Comparison of ENCODE assay signal across 8 cellular contexts in genomic region chr16:87855852-87856715, GRCh38. TPM values are rescaled to one million over a fixed set of nuclear protein-coding genes. Genes with fewer than 3 reads are reported as not detected.
DNase-seq lines count a peak whose midpoint lies in the region; ATAC-seq and TF ChIP-seq lines count a peak whose summit lies in the region.

No MANE protein-coding gene starts in this region.

- in situ Hi-C loops in transverse colon (cut with MboI; ENCODE audit: low pct_ligation_motif_present in 1 of 4, low pct_unique_long_range_greater_than_20kb in 1 of 4, low sequenced_read_pairs in 3 of 4), result no loop called here

- H3K27ac Mint-ChIP-seq in Caco-2 (ENCODE audit: unreplicated experiment), result peak overlapping the region; percentile 99

- H3K36me3 ChIP-seq in Caco-2 (ENCODE audit: control insufficient read depth, insufficient read depth, low read length) (peaks cover 4% of the 10 kb centered on the region), breast epithelium (no peaks in the 10 kb centered on the region), lower lobe of right lung (peaks cover 5% of the 10 kb centered on the region), transverse colon (no peaks in the 10 kb centered on the region)

- peak; percentile 89 for TF ChIP-seq EP300 in transverse colon (IDR thresholded peaks at IDR 0.05; ENCODE audit: low read depth)

- H3K27me3 ChIP-seq in Caco-2 (replicated peaks; ENCODE audit: control insufficient read depth, insufficient read depth, low read length) (no peaks in the 10 kb centered on the region), breast epithelium (no peaks in the 10 kb centered on the region), lower lobe of right lung (ENCODE audit: low read depth) (peaks cover 5% of the 10 kb centered on the region), transverse colon (no peaks in the 10 kb centered on the region)

- H3K4me1 ChIP-seq in Caco-2 (peaks cover 70% of the 10 kb centered on the region), breast epithelium (peaks cover 5 to 20% of the 10 kb centered on the region in 2 donors), lower lobe of right lung (peaks cover 38% of the 10 kb centered on the region), transverse colon (peaks cover 33 to 58% (median 44%) of the 10 kb centered on the region in 4 donors)

- peak overlapping the region; percentile 42 for H3K4me3 Mint-ChIP-seq in Caco-2 (ENCODE audit: unreplicated experiment)

- WGBS in transverse colon (ENCODE audit: low coverage in 1 of 2), 2 donors, result 24% methylated on average over 22 of the region's 26 CpGs; no CpG with 5 or more reads in 1 of the 2 donors

- BruUV-seq in Caco-2 (replicated peaks; lab: Mats Ljungman, UMichigan), result no TSS peak

- H3K27ac ChIP-seq in breast epithelium (peak overlapping the region; percentile 90 to 93), lower lobe of right lung (peak overlapping the region; percentile 80), transverse colon (peak overlapping the region; percentile 83 to 94 (median 84))

- TF ChIP-seq CTCF in Caco-2 (IDR thresholded peaks at IDR 0.05; ENCODE audit: insufficient read depth in 1 of 2, low read depth in 1 of 2, low read length in 1 of 2, severe bottlenecking in 1 of 2, unreplicated experiment in 1 of 2), result no peak
- TF ChIP-seq CTCF in breast epithelium (IDR thresholded peaks at IDR 0.05), result no peak
- no peak for TF ChIP-seq CTCF in lower lobe of right lung (IDR thresholded peaks at IDR 0.05)
- TF ChIP-seq CTCF in transverse colon (IDR thresholded peaks at IDR 0.05), result no peak

- intact Hi-C loops in Caco-2 (cut with micrococcal nuclease; ENCODE audit: unreplicated experiment), result no loop called here
- intact Hi-C loops in breast epithelium (cut with DNase I; ENCODE audit: low total_unique reads), result loop anchor here (5.0 kb wide), 1 partner anchor 306 kb away; no protein-coding TSS in a partner anchor
- intact Hi-C loops in lower lobe of right lung (cut with DNase I), result no loop called here
- intact Hi-C loops in transverse colon (cut with DNase I; ENCODE audit: low total_unique reads), result no loop called here

- H3K4me3 ChIP-seq in Caco-2 (ENCODE audit: low read depth, low read length) (no peak overlapping the region), breast epithelium (peak overlapping the region in 1 of 3 donors; percentile 48), lower lobe of right lung (peak overlapping the region; percentile 23), transverse colon (peak overlapping the region in 2 of 4 donors; percentile 10 to 13)

- H3K4me1 Mint-ChIP-seq in Caco-2 (ENCODE audit: low read depth, unreplicated experiment), result peaks cover 58% of the 10 kb centered on the region

- CTCF ChIA-PET in Caco-2 (lab: Charles Lee), result interaction anchor here (0.6 to 1.1 kb wide), 2 partner anchors 90 to 220 kb away, joined by 3 to 5 read pairs; no protein-coding TSS in a partner anchor

- H3K36me3 Mint-ChIP-seq in Caco-2 (ENCODE audit: insufficient read depth, unreplicated experiment), result peaks cover 100% of the 10 kb centered on the region

- H3K9me3 Mint-ChIP-seq in Caco-2 (ENCODE audit: unreplicated experiment), result no peaks in the 10 kb centered on the region

- TF ChIP-seq POLR2A in breast epithelium (IDR thresholded peaks at IDR 0.05), result no peak
- TF ChIP-seq POLR2A in transverse colon (IDR thresholded peaks at IDR 0.05), result no peak

- POLR2A ChIA-PET in Caco-2 (lab: Charles Lee), result interaction anchor here (1.1 kb wide), 1 partner anchor 13 kb away, joined by 3 read pairs; the partner anchor contains the start of gene SLC7A5

- no peak for DNase-seq in Caco-2
- peak; percentile 51 for DNase-seq in NCI-H69 (lab: John Stamatoyannopoulos, UW)
- peak in 1 of 2 donors; percentile 61 for DNase-seq in breast epithelium (ENCODE audit: low spot score in 2 of 2)
- DNase-seq in lower lobe of right lung, result peak; percentile 82
- DNase-seq in transverse colon, result peak; percentile 85
- no peak for DNase-seq in NOMO-1 (lab: John Stamatoyannopoulos, UW; ENCODE audit: unreplicated experiment in 2 of 2)
- no peak for DNase-seq in RKO (ENCODE audit: low spot score)
- no peak for DNase-seq in SK-N-DZ (ENCODE audit: low spot score)

- H3K27me3 Mint-ChIP-seq in Caco-2 (ENCODE audit: insufficient read depth, unreplicated experiment), result no peaks in the 10 kb centered on the region

- H3K9me3 ChIP-seq in Caco-2 (no peaks in the 10 kb centered on the region), breast epithelium (no peaks in the 10 kb centered on the region), lower lobe of right lung (no peaks in the 10 kb centered on the region), transverse colon (no peaks in the 10 kb centered on the region)

- ATAC-seq in lower lobe of right lung, result peak; percentile 22 to 56

RNA-seq across cellular contexts. Expression of gene SLC7A5, which starts 13.2 kb away (rescaled TPM):
- total RNA-seq in Caco-2 (2022) (495 and 534 TPM in 2 replicates), breast epithelium (1 to 10 TPM in 2 of 3 donors, under 1 TPM in 1; 0.48 to 7.3 (median 5.9) TPM), lower lobe of right lung (10.7 TPM), transverse colon (1 to 10 TPM; 2.7 to 7.0 (median 5.7) TPM)
- polyA plus RNA-seq in SK-N-DZ (2014; cell fraction: cytosol; rRNA removed), result 37.0 and 39.2 TPM in 2 replicates
- 14.8 and 18.4 TPM in 2 replicates for polyA plus RNA-seq in SK-N-DZ (2014; cell fraction: nucleus; rRNA removed)

Comparison
In these comparisons a context has a peak if more than half of its experiments do, and no peak if none do; other contexts are left out.
1. DNase-seq: peak in NCI-H69 (single experiment), lower lobe of right lung (single experiment) and transverse colon (single experiment); none in Caco-2 (0 of 2), NOMO-1 (0 of 2), RKO (single experiment) and SK-N-DZ (single experiment).
2. RNA of gene SLC7A5, which starts 13.2 kb away (total RNA-seq): 495 to 534 TPM in Caco-2; 10.7 TPM in lower lobe of right lung (single experiment), 2.7 to 7.0 TPM in transverse colon and 0.48 to 7.3 TPM in breast epithelium; every median in the first group is over 10 times any median in the second.
3. Peak in every context shown above with its lines, with median percentiles within 50 percentile points of each other: H3K27ac ChIP-seq.